9 cellular contexts compared by ENCODE assay signal in the genomic region with DNA sequence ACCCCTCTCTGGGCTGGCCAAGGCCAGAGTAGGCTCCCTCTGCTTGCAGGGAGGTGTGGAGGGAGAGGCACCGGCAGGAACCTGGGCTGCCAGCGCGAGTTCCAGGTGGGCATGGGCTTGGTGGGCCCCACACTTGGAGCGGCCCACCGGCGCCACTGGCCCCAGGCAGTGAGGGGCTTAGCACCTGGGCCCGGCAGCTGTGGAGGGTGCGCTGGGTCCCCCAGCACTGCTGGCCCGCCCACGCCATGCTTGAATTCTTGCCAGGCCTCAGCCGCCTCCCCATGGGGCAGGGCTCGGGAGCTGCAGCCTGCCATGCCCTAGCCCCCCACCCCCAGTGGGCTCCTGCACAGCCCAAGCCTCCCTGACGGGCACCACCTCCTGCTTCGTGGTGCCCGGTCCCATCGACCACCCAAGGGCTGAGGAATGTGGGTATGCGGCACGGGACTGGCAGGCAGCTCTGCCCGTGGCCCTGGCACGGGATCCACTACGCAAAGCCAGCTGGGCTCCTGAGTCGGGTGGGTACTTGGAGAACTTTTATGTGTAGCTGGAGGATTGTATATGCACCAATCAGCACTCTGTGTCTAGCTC.
"Had no signal": no experiment of that assay in that cellular context is flagged by ENCODE, and none has a peak within 500 bp of the region (broad histone marks: within the 10 kb centered on the region; RNA-seq: fewer than 3 reads in every experiment).

No MANE protein-coding gene starts in this region.

- H3K36me3 Mint-ChIP-seq: IgD-negative memory B cell had no signal

- H3K4me3 ChIP-seq: GM23248, HAP-1 had no signal

- H3K27me3 Mint-ChIP-seq: IgD-negative memory B cell had no signal

- H3K36me3 ChIP-seq: HAP-1 had no signal

- ATAC-seq: HCT116, HepG2 had no signal

- DNase-seq: GM23248, GOT3, H7, HFFc6 had no signal

- H3K27ac Mint-ChIP-seq: HFFc6, IgD-negative memory B cell had no signal

- H3K4me3 Mint-ChIP-seq: HFFc6, IgD-negative memory B cell had no signal

- H3K27ac ChIP-seq: GM23248, HL-60 had no signal

- H3K4me1 ChIP-seq: HAP-1 had no signal

- H3K4me1 Mint-ChIP-seq: IgD-negative memory B cell had no signal

- H3K9me3 ChIP-seq: HAP-1 had no signal
